1 cellular context compared by ENCODE assay signal in genomic region chr6:35496036-35496850, GRCh38.
TF ChIP-seq lines count a peak whose summit lies in the region.

No MANE protein-coding gene starts in this region.

TF ChIP-seq in HepG2, 621 proteins besides CTCF, POLR2A, EP300 and RAD21 (continued from another document and continues in another):
- TF ChIP-seq ZNF646 (CRISPR knock-in tag; IDR thresholded peaks at IDR 0.05) (no peak), STAT5B (CRISPR knock-in tag; IDR thresholded peaks at IDR 0.05) (no peak), ZNF562 (CRISPR knock-in tag; IDR thresholded peaks at IDR 0.05; ENCODE audit: borderline replicate concordance) (no peak), MXI1 (IDR thresholded peaks at IDR 0.05; ENCODE audit: borderline replicate concordance, low read depth, low read length) (no peak), ZNF567 (CRISPR knock-in tag; IDR thresholded peaks at IDR 0.05; ENCODE audit: borderline replicate concordance) (0 out of 2 replicates have a peak, but pooled peaks have one; percentile 21), ZNF557 (CRISPR knock-in tag; IDR thresholded peaks at IDR 0.05) (no peak), MAFG (CRISPR knock-in tag; IDR thresholded peaks at IDR 0.05) (no peak), PRDM15 (CRISPR knock-in tag; IDR thresholded peaks at IDR 0.05) (peak; percentile 60; the same call in 1 of the 2 replicates), ZC3H13 (CRISPR knock-in tag; IDR thresholded peaks at IDR 0.05) (0 out of 2 replicates have a peak, but pooled peaks have one; percentile 24), TCF7 (IDR thresholded peaks at IDR 0.05; ENCODE audit: low read depth) (no peak), ZNF225 (CRISPR knock-in tag; IDR thresholded peaks at IDR 0.05) (peak; percentile 40; the same call in 1 of the 2 replicates), ATRX (CRISPR knock-in tag; IDR thresholded peaks at IDR 0.05; ENCODE audit: borderline replicate concordance) (no peak), ZNF33B (CRISPR knock-in tag; IDR thresholded peaks at IDR 0.05) (no peak), TGIF2 (CRISPR knock-in tag; IDR thresholded peaks at IDR 0.05) (no peak), FLYWCH1 (CRISPR knock-in tag; IDR thresholded peaks at IDR 0.05) (no peak), ZBTB43 (CRISPR knock-in tag; conservative IDR thresholded peaks at IDR 0.05) (no peak; the same call in 1 of the 2 replicates), GPBP1L1 (CRISPR knock-in tag; IDR thresholded peaks at IDR 0.05) (no peak), ZNF75D (CRISPR knock-in tag; IDR thresholded peaks at IDR 0.05; ENCODE audit: borderline replicate concordance) (no peak), SPEN (CRISPR knock-in tag; IDR thresholded peaks at IDR 0.05; ENCODE audit: low read depth) (peak; percentile 84; the same call in 1 of the 2 replicates), ZNF766 (CRISPR knock-in tag; IDR thresholded peaks at IDR 0.05; ENCODE audit: borderline replicate concordance) (no peak), THRA (CRISPR knock-in tag; IDR thresholded peaks at IDR 0.05; ENCODE audit: borderline replicate concordance) (no peak), YEATS4 (CRISPR knock-in tag; IDR thresholded peaks at IDR 0.05; ENCODE audit: borderline replicate concordance) (peak; percentile 94), MYNN (CRISPR knock-in tag; IDR thresholded peaks at IDR 0.05; ENCODE audit: low read depth) (no peak), MIXL1 (CRISPR knock-in tag; IDR thresholded peaks at IDR 0.05) (no peak), ZNF615 (CRISPR knock-in tag; IDR thresholded peaks at IDR 0.05; ENCODE audit: borderline replicate concordance) (no peak), ERF (CRISPR knock-in tag; IDR thresholded peaks at IDR 0.05) (no peak), ZNF678 (CRISPR knock-in tag; IDR thresholded peaks at IDR 0.05) (no peak), NBN (conservative IDR thresholded peaks at IDR 0.05) (no peak), SETDB1 (CRISPR knock-in tag; IDR thresholded peaks at IDR 0.05; ENCODE audit: borderline replicate concordance) (no peak), ZNF253 (CRISPR knock-in tag; IDR thresholded peaks at IDR 0.05; ENCODE audit: borderline replicate concordance) (no peak), JUN (CRISPR knock-in tag; IDR thresholded peaks at IDR 0.05) (no peak), GTF3A (CRISPR knock-in tag; conservative IDR thresholded peaks at IDR 0.05) (no peak; the same call in 1 of the 2 replicates), GABPB1 (CRISPR knock-in tag; IDR thresholded peaks at IDR 0.05) (peak; percentile 69), SATB2 (CRISPR knock-in tag; IDR thresholded peaks at IDR 0.05) (no peak), MTERF4 (CRISPR knock-in tag; IDR thresholded peaks at IDR 0.05) (no peak; the same call in 1 of the 2 replicates), JUND (CRISPR knock-in tag; IDR thresholded peaks at IDR 0.05) (no peak), ZNF468 (CRISPR knock-in tag; IDR thresholded peaks at IDR 0.05) (no peak), ARID2 (CRISPR knock-in tag; IDR thresholded peaks at IDR 0.05; ENCODE audit: borderline replicate concordance) (no peak), ZBTB26 (CRISPR knock-in tag; IDR thresholded peaks at IDR 0.05; ENCODE audit: borderline replicate concordance) (no peak), CENPT (CRISPR knock-in tag; IDR thresholded peaks at IDR 0.05; ENCODE audit: low read depth) (no peak), GATA4 (IDR thresholded peaks at IDR 0.05; ENCODE audit: borderline replicate concordance, low read depth) (no peak), HMGA1 (CRISPR knock-in tag; conservative IDR thresholded peaks at IDR 0.05) (no peak), ZNF740 (CRISPR knock-in tag; IDR thresholded peaks at IDR 0.05) (0 out of 2 replicates have a peak, but pooled peaks have one; percentile 19), EZH2 (conservative IDR thresholded peaks at IDR 0.05; ENCODE audit: low read depth, low read length) (no peak), ZNF136 (CRISPR knock-in tag; IDR thresholded peaks at IDR 0.05; ENCODE audit: low read depth) (no peak), ZNF709 (CRISPR knock-in tag; IDR thresholded peaks at IDR 0.05) (peak; percentile 76), SSRP1 (CRISPR knock-in tag; IDR thresholded peaks at IDR 0.05) (no peak), YEATS2 (CRISPR knock-in tag; IDR thresholded peaks at IDR 0.05; ENCODE audit: borderline replicate concordance) (0 out of 2 replicates have a peak, but pooled peaks have one; percentile 2), MEF2D (CRISPR knock-in tag; IDR thresholded peaks at IDR 0.05) (no peak), NFYC (CRISPR knock-in tag; IDR thresholded peaks at IDR 0.05) (no peak; the same call in 1 of the 2 replicates), ZNF160 (CRISPR knock-in tag; IDR thresholded peaks at IDR 0.05) (no peak; the same call in 1 of the 2 replicates), CCAR2 (optimal IDR thresholded peaks at IDR 0.05; ENCODE audit: low read depth, low read length) (no peak), ZNF17 (CRISPR knock-in tag; IDR thresholded peaks at IDR 0.05) (no peak), ZMAT5 (CRISPR knock-in tag; IDR thresholded peaks at IDR 0.05; ENCODE audit: borderline replicate concordance, low read depth) (no peak), PTBP1 (IDR thresholded peaks at IDR 0.05; ENCODE audit: low read depth, low read length, poor library complexity, severe bottlenecking) (no peak), ZBTB7A (CRISPR knock-in tag; IDR thresholded peaks at IDR 0.05) (no peak), AHR (CRISPR knock-in tag; IDR thresholded peaks at IDR 0.05) (0 out of 2 replicates have a peak, but pooled peaks have one; percentile 9)
